ENCODE assay signal across 1 cellular context in the genomic region with DNA sequence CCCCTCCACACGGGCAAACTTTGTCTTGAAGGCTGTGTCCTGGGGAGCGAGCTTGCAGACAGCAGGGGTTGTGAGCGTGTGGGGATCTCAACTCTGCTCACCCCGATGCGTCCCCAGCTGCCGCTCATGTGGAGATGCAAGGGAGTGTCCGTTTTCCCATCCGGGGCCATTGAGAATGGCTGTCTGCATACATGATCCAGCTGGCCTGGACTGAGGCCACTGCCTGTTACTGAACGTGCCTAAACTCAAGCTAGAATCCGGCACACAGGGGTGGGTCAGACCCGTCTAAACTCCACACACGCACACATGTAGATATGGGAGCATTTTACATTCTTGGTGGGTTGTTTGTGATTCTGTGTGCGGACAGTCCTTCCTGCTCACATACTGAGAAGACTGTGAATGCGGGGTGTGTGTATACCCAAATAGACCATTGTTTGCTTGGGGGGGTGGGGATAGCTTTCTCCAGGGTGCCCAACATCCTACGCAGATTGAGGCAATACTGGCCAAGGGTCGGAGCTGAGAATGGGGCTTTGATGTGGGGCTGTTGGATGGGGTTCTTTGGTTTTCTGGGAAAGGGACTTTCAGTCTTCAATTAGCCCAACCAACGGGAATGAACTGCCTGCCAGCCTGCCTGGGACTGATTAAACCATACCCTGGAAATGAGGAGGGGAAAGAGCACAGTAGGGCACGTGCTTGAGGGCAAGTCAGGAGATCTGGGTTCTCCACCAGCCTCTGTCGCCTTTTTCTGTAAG.
TF ChIP-seq lines count a peak whose summit lies in the region.

No MANE protein-coding gene starts in this region.

TF ChIP-seq in H1, 55 proteins besides CTCF, POLR2A, EP300 and RAD21 (continued from another document):
- TF ChIP-seq SIRT6 (IDR thresholded peaks at IDR 0.05; ENCODE audit: low read length): no peak
- TF ChIP-seq GTF2F1 (IDR thresholded peaks at IDR 0.05; ENCODE audit: borderline replicate concordance, low read depth, low read length): no peak
- TF ChIP-seq, protein P1, sequence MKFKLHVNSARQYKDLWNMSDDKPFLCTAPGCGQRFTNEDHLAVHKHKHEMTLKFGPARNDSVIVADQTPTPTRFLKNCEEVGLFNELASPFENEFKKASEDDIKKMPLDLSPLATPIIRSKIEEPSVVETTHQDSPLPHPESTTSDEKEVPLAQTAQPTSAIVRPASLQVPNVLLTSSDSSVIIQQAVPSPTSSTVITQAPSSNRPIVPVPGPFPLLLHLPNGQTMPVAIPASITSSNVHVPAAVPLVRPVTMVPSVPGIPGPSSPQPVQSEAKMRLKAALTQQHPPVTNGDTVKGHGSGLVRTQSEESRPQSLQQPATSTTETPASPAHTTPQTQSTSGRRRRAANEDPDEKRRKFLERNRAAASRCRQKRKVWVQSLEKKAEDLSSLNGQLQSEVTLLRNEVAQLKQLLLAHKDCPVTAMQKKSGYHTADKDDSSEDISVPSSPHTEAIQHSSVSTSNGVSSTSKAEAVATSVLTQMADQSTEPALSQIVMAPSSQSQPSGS (IDR thresholded peaks at IDR 0.05; ENCODE audit: low read length): no peak
- no peak for TF ChIP-seq TAF1 (IDR thresholded peaks at IDR 0.05; ENCODE audit: low read depth, low read length)
- no peak for TF ChIP-seq MAX (IDR thresholded peaks at IDR 0.05)
- TF ChIP-seq, protein P2, sequence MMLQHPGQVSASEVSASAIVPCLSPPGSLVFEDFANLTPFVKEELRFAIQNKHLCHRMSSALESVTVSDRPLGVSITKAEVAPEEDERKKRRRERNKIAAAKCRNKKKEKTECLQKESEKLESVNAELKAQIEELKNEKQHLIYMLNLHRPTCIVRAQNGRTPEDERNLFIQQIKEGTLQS (IDR thresholded peaks at IDR 0.05; ENCODE audit: insufficient read depth, low read depth, low read length): no peak
